13 cellular contexts compared by ENCODE assay signal in genomic region chr13:50526771-50527567, GRCh38.
DNase-seq lines count a peak whose midpoint lies in the region; ATAC-seq and TF ChIP-seq lines count a peak whose summit lies in the region.
"Had no signal": no experiment of that assay in that cellular context is flagged by ENCODE, and none has a peak within 500 bp of the region (broad histone marks: within the 10 kb centered on the region; RNA-seq: fewer than 3 reads in every experiment).

No MANE protein-coding gene starts in this region.

- no peaks in the 10 kb centered on the region for H3K9me3 Mint-ChIP-seq in activated B cell treated with CpG ODN at 0.5 μM for 24 hours
- H3K9me3 Mint-ChIP-seq in memory B cell, result no peaks in the 10 kb centered on the region

- DNase-seq in left ventricle myocardium superior (peak; percentile 30), left cardiac atrium (no peak), activated B cell treated with CpG ODN at 0.5 μM for 24 hours (no peak), memory B cell (ENCODE audit: low spot score in 2 of 2) (no peak), H7 (no peak), NCI-H2196 treated with DMSO at 0.1 percent for 48 hours (lab: John Stamatoyannopoulos, UW; ENCODE audit: unreplicated experiment) (no peak)
- DNase-seq: activated CD4-positive, alpha-beta T cell treated with anti-CD3 and anti-CD28 coated beads, Interleukin-2, amount 50 U/mL, for 1 hour; NCI-H1092; NK-92 treated with Interleukin-12 subunit alpha and Interleukin-12 subunit beta, amount 100 ng/mL, for 24 hours; stimulated activated CD4-positive, alpha-beta T cell treated with anti-CD3 and anti-CD28 coated beads, Interleukin-15, amount 100 ng/mL, for 24 hours had no signal

- CTCF ChIA-PET in activated B cell treated with CpG ODN at 0.5 μM for 24 hours (lab: Charles Lee), result interaction anchor here (1.4 kb wide), 1 partner anchor 274 kb away, joined by 3 read pairs; no protein-coding TSS in a partner anchor

- H3K36me3 ChIP-seq in H7 (replicated peaks; ENCODE audit: control insufficient read depth, insufficient read depth, low read length), result no peaks in the 10 kb centered on the region
- H3K36me3 ChIP-seq: HAP-1 had no signal

- H3K4me3 Mint-ChIP-seq in activated B cell treated with CpG ODN at 0.5 μM for 24 hours, result no peak overlapping the region
- no peak overlapping the region for H3K4me3 Mint-ChIP-seq in memory B cell

- peaks cover 30% of the 10 kb centered on the region for H3K4me1 Mint-ChIP-seq in activated B cell treated with CpG ODN at 0.5 μM for 24 hours
- H3K4me1 Mint-ChIP-seq in memory B cell, result peaks cover 25% of the 10 kb centered on the region

- no peak for ATAC-seq in left ventricle myocardium superior
- ATAC-seq in left cardiac atrium, result no peak
- peak; percentile 54 for ATAC-seq in activated B cell treated with CpG ODN at 0.5 μM for 24 hours (ENCODE audit: low read depth)
- ATAC-seq in memory B cell (ENCODE audit: low read depth), result peak; percentile 59
- ATAC-seq in GM21447 (IDR thresholded peaks at IDR 0.05; ENCODE audit: unreplicated experiment), result no peak
- no peak for ATAC-seq in HG03159 (IDR thresholded peaks at IDR 0.05; ENCODE audit: unreplicated experiment)

- POLR2A ChIA-PET in activated B cell treated with CpG ODN at 0.5 μM for 24 hours (lab: Charles Lee), result interaction anchor here (0.6 to 1.9 kb wide), 8 partner anchors 14 to 445 kb away, joined by 3 to 9 read pairs (median 4); no protein-coding TSS in a partner anchor

- no peak overlapping the region for H3K4me3 ChIP-seq in H7 (ENCODE audit: insufficient read depth, low read depth, low read length)
- H3K4me3 ChIP-seq: HAP-1 had no signal

- no peaks in the 10 kb centered on the region for H3K36me3 Mint-ChIP-seq in activated B cell treated with CpG ODN at 0.5 μM for 24 hours (ENCODE audit: low read depth)
- no peaks in the 10 kb centered on the region for H3K36me3 Mint-ChIP-seq in memory B cell

- intact Hi-C loops in left ventricle myocardium superior (cut with micrococcal nuclease) (loop anchor here (10.0 kb wide), 1 partner anchor 132 kb away; no protein-coding TSS in a partner anchor), left cardiac atrium (cut with DNase I) (loop anchor here (5.0 to 10.0 kb wide), 3 partner anchors 132 to 552 kb away; no protein-coding TSS in a partner anchor), activated B cell treated with CpG ODN at 0.5 μM for 24 hours (cut with micrococcal nuclease) (no loop called here)

- H3K27me3 ChIP-seq in H7 (ENCODE audit: control insufficient read depth, insufficient read depth, low read length), result no peaks in the 10 kb centered on the region

- H3K27ac Mint-ChIP-seq in activated B cell treated with CpG ODN at 0.5 μM for 24 hours (peak overlapping the region; percentile 6), memory B cell (peak overlapping the region; percentile 9)

- H3K27me3 Mint-ChIP-seq in activated B cell treated with CpG ODN at 0.5 μM for 24 hours (no peaks in the 10 kb centered on the region), memory B cell (no peaks in the 10 kb centered on the region)

- no peak for TF ChIP-seq CTCF in activated B cell treated with CpG ODN at 0.5 μM for 24 hours (IDR thresholded peaks at IDR 0.05)

Comparison
In these comparisons a context has a peak if more than half of its experiments do, and no peak if none do; other contexts are left out.
1. ATAC-seq: peak in activated B cell treated with CpG ODN at 0.5 μM for 24 hours (single experiment) and memory B cell (single experiment); none in left ventricle myocardium superior (single experiment), left cardiac atrium (0 of 2), GM21447 (single experiment) and HG03159 (single experiment).